ENCODE assay signal across 8 cellular contexts in the genomic region with DNA sequence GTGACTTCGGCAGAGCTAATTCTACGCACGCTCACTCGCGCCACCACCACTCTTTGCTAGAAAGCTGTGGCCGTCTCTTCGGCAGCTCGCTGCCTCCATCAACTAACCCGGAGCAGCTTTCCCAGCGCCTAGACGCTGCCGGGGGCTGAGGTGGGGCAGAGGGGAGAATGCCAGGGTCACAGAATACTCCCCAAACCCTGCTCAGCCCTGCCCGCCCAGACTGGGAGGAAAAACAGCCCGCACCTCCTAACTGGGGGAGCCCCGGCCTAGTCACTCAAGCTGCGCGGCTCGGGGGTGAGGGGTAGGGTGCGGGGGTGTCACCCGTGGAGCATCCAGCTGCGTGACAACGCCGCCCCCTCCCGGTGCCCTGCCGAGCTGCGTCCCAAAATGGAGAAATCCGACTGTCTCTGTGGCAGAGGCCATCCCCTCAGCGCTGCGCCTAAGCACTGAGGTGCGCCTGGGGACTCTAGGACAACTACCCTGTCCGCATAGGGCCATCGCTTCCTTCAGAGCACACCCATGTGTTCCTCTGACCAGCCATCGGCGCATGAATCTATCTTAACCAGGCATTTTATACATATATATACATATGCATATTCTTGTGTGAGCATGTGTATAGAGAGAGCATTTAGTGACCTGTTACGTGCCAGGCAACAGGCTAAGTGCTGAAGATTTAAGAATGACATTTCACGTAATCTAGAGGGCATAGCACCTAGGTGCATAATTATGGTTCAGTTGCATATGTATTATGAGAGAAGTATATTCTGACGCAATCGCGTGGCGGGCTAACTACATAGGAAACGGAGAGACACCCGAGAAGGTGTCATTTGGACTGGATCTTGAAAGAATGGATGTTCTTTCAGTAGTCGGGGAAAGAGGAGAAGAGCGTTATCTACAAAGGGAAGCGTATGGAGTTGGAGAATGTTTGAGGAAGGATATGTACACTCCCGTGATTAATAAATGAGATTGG. TPM values are rescaled to one million over a fixed set of nuclear protein-coding genes. Genes with fewer than 3 reads are reported as not detected.
DNase-seq lines count a peak whose midpoint lies in the region; ATAC-seq and FAIRE-seq lines count a peak whose summit lies in the region.

No MANE protein-coding gene starts in this region.

- ATAC-seq in GM21723 (IDR thresholded peaks at IDR 0.05; ENCODE audit: unreplicated experiment) (peak; percentile 41), left ventricle myocardium superior (peak; percentile 53)

- H3K27me3 Mint-ChIP-seq in T-helper 1 cell treated with Interleukin-12 subunit alpha and Interleukin-12 subunit beta and Interleukin-4 antibody, amounts not matched to agents 30 μg/mL and 1 μg/mL, for 36 hours (ENCODE audit: low read depth), result peaks cover 65% of the 10 kb centered on the region

- H3K4me3 Mint-ChIP-seq in T-helper 1 cell treated with Interleukin-12 subunit alpha and Interleukin-12 subunit beta and Interleukin-4 antibody, amounts not matched to agents 30 μg/mL and 1 μg/mL, for 36 hours, result peak overlapping the region; percentile 91

- peaks cover 1% of the 10 kb centered on the region for H3K36me3 Mint-ChIP-seq in T-helper 1 cell treated with Interleukin-12 subunit alpha and Interleukin-12 subunit beta and Interleukin-4 antibody, amounts not matched to agents 30 μg/mL and 1 μg/mL, for 36 hours (ENCODE audit: low read depth)

- peak; percentile 74 for DNase-seq in DMS153 (lab: John Stamatoyannopoulos, UW)
- DNase-seq in KBM-7, result peak; percentile 88
- DNase-seq in amniotic epithelial cell (ENCODE audit: low read depth), result peak; percentile 43
- peak; percentile 92 for DNase-seq in left ventricle myocardium superior
- DNase-seq in putamen (ENCODE audit: low spot score), result peak; percentile 72
- DNase-seq in urothelium cell line (ENCODE audit: low spot score), result peak; percentile 54

- no peaks in the 10 kb centered on the region for H3K9me3 Mint-ChIP-seq in T-helper 1 cell treated with Interleukin-12 subunit alpha and Interleukin-12 subunit beta and Interleukin-4 antibody, amounts not matched to agents 30 μg/mL and 1 μg/mL, for 36 hours

- peak overlapping the region; percentile 11 for H3K27ac Mint-ChIP-seq in T-helper 1 cell treated with Interleukin-12 subunit alpha and Interleukin-12 subunit beta and Interleukin-4 antibody, amounts not matched to agents 30 μg/mL and 1 μg/mL, for 36 hours

- H3K4me1 Mint-ChIP-seq in T-helper 1 cell treated with Interleukin-12 subunit alpha and Interleukin-12 subunit beta and Interleukin-4 antibody, amounts not matched to agents 30 μg/mL and 1 μg/mL, for 36 hours (ENCODE audit: low read depth), result peaks cover 11% of the 10 kb centered on the region

- intact Hi-C loops in left ventricle myocardium superior (cut with micrococcal nuclease), result loop anchor here (5.0 to 10.0 kb wide), 2 partner anchors 291 to 1147 kb away; no protein-coding TSS in a partner anchor

- in situ Hi-C loops in KBM-7 (cut with MboI; ENCODE audit: low pct_unique_long_range_greater_than_20kb, low sequenced_read_pairs), result loop anchor here (25.0 kb wide), 1 partner anchor 233 kb away; no protein-coding TSS in a partner anchor

- no peak for FAIRE-seq in urothelium cell line (lab: Jason Lieb, UNC)

RNA-seq across cellular contexts. Expression of a gene that starts 1.5 kb away (rescaled TPM):
- total RNA-seq in left ventricle myocardium superior, result 69.4 TPM

Comparison
In these comparisons a context has a peak if more than half of its experiments do, and no peak if none do; other contexts are left out.
1. Peak in every context shown above with its lines: DNase-seq and ATAC-seq.